Comparison of ENCODE assay signal across 8 cellular contexts in genomic region chr5:96936431-96937221, GRCh38. TPM values are rescaled to one million over a fixed set of nuclear protein-coding genes. Genes with fewer than 3 reads are reported as not detected.
DNase-seq lines count a peak whose midpoint lies in the region; ATAC-seq lines count a peak whose summit lies in the region.

No MANE protein-coding gene starts in this region.

- no peak overlapping the region for H4K8ac ChIP-seq in mesendoderm (ENCODE audit: low read depth, low read length)

- peak overlapping the region; percentile 66 for H3K4me2 ChIP-seq in mesendoderm (ENCODE audit: low read length)

- DNase-seq in EH (ENCODE audit: low read depth) (peak; percentile 30), LHCN-M2 (ENCODE audit: low read depth) (peak; percentile 26), mesendoderm (peak; percentile 25), NCI-H1930 (lab: John Stamatoyannopoulos, UW) (no peak)
- DNase-seq in activated CD4-positive, alpha-beta T cell treated with anti-CD3 and anti-CD28 coated beads, Interleukin-2, amount 50 U/mL, for 4 hours: peak; percentile 18 to 24
- peak; percentile 24 to 35 for DNase-seq in stimulated activated CD8-positive, alpha-beta memory T cell treated with anti-CD3 and anti-CD28 coated beads, Interleukin-2, amount 100 ng/mL, for 48 hours (ENCODE audit: low read depth in 2 of 2)

- no peak overlapping the region for H2AK5ac ChIP-seq in mesendoderm (ENCODE audit: low read length)

- peak overlapping the region; percentile 86 for H3K56ac ChIP-seq in mesendoderm (ENCODE audit: low read length)

- H3K4me1 ChIP-seq in ectodermal cell (ENCODE audit: control insufficient read depth, insufficient read depth, low read length): peaks cover 14% of the 10 kb centered on the region
- peaks cover 9% of the 10 kb centered on the region for H3K4me1 ChIP-seq in mesendoderm (ENCODE audit: control insufficient read depth, low read depth, low read length)

- H2BK15ac ChIP-seq in mesendoderm (replicated peaks; ENCODE audit: low read depth): no peak overlapping the region

- no peaks in the 10 kb centered on the region for H3K79me1 ChIP-seq in mesendoderm (ENCODE audit: low read length)

- peak overlapping the region; percentile 78 for H3K18ac ChIP-seq in mesendoderm (ENCODE audit: low read length)

- H3K9ac ChIP-seq in mesendoderm (ENCODE audit: low read length): peak overlapping the region; percentile 79

- H3K4ac ChIP-seq in mesendoderm (ENCODE audit: low read depth, low read length): no peak overlapping the region

- WGBS in ectodermal cell, 2 experiments: 2 to 3% methylated on average over 27 of the region's 27 CpGs
- no CpG with 5 or more reads among the region's 27 CpGs for WGBS in mesendoderm (ENCODE audit: extremely low coverage, insufficient coverage, low lambda C conversion rate)

- H3K27me3 ChIP-seq in ectodermal cell (ENCODE audit: control insufficient read depth, insufficient read depth, low read length, poor library complexity, severe bottlenecking) (peaks cover 24% of the 10 kb centered on the region), mesendoderm (ENCODE audit: insufficient read depth, low read length, poor library complexity) (no peaks in the 10 kb centered on the region)

- H4K5ac ChIP-seq in mesendoderm (ENCODE audit: low read length): no peak overlapping the region

- H3K27ac ChIP-seq in ectodermal cell (ENCODE audit: insufficient read depth, low read depth, low read length, poor library complexity, severe bottlenecking) (no peak overlapping the region), mesendoderm (ENCODE audit: low read depth, low read length) (no peak overlapping the region)

- ATAC-seq in GM21723 (IDR thresholded peaks at IDR 0.05; ENCODE audit: unreplicated experiment): peak; percentile 30

- no peak overlapping the region for H2BK120ac ChIP-seq in mesendoderm (ENCODE audit: low read depth, low read length)

- no peak overlapping the region for H2BK5ac ChIP-seq in mesendoderm (ENCODE audit: low read length)

- H3K36me3 ChIP-seq in ectodermal cell (ENCODE audit: control insufficient read depth, insufficient read depth, low read length): no peaks in the 10 kb centered on the region
- no peaks in the 10 kb centered on the region for H3K36me3 ChIP-seq in mesendoderm (ENCODE audit: control insufficient read depth, insufficient read depth, low read length)

- H3K79me2 ChIP-seq in mesendoderm (ENCODE audit: control insufficient read depth, insufficient read depth, low read length): no peaks in the 10 kb centered on the region

- H3K4me3 ChIP-seq in ectodermal cell (ENCODE audit: insufficient read depth, low read depth, low read length) (peak overlapping the region; percentile 53), mesendoderm (ENCODE audit: low read length) (peak overlapping the region; percentile 62)

- H3K9me3 ChIP-seq in ectodermal cell (ENCODE audit: control insufficient read depth, low read length): no peaks in the 10 kb centered on the region

- no peak overlapping the region for H3K23ac ChIP-seq in mesendoderm (ENCODE audit: low read length)

RNA-seq across cellular contexts. Expression of gene LNPEP, which starts 0.7 kb away (rescaled TPM):
- 20.3 and 29.5 TPM in 2 replicates for total RNA-seq in LHCN-M2 (2014; rRNA removed)
- polyA plus RNA-seq in LHCN-M2 (2012): 3.5 TPM
- polyA plus RNA-seq in ectodermal cell (2013, experiment 1 of 4): 7.2 TPM
- polyA plus RNA-seq in ectodermal cell (2013, experiment 2 of 4): 7.2 TPM
- polyA plus RNA-seq in ectodermal cell (2013, experiment 3 of 4): 5.3 TPM
- polyA plus RNA-seq in ectodermal cell (2013, experiment 4 of 4): 6.2 TPM
- 0.79 TPM for polyA plus RNA-seq in mesendoderm (2013, experiment 1 of 2)
- 0.71 TPM for polyA plus RNA-seq in mesendoderm (2013, experiment 2 of 2)

Comparison
In these comparisons a context has a peak if more than half of its experiments do, and no peak if none do; other contexts are left out.
1. DNase-seq: peak in EH (single experiment), LHCN-M2 (single experiment), activated CD4-positive, alpha-beta T cell treated with anti-CD3 and anti-CD28 coated beads, Interleukin-2, amount 50 U/mL, for 4 hours (2 of 2), mesendoderm (single experiment) and stimulated activated CD8-positive, alpha-beta memory T cell treated with anti-CD3 and anti-CD28 coated beads, Interleukin-2, amount 100 ng/mL, for 48 hours (2 of 2); none in NCI-H1930 (0 of 2).